ENCODE assay signal across 23 cellular contexts in genomic region chr13:107600986-107601385, GRCh38.
DNase-seq lines count a peak whose midpoint lies in the region; ATAC-seq, FAIRE-seq and TF ChIP-seq lines count a peak whose summit lies in the region.
"Had no signal": no experiment of that assay in that cellular context is flagged by ENCODE, and none has a peak within 500 bp of the region (broad histone marks: within the 10 kb centered on the region; RNA-seq: fewer than 3 reads in every experiment).

No MANE protein-coding gene starts in this region.

- H3K36me3 Mint-ChIP-seq in neural progenitor cell, result no peaks in the 10 kb centered on the region
- H3K36me3 Mint-ChIP-seq: CD4-positive, CD25-positive, alpha-beta regulatory T cell; CD8-positive, alpha-beta memory T cell; IgD-negative memory B cell had no signal

- H3F3A ChIP-seq in neural progenitor cell (ENCODE audit: low read depth), result no peaks in the 10 kb centered on the region

- FAIRE-seq in H54 (lab: Jason Lieb, UNC) (peak; percentile 75), H1 (lab: Jason Lieb, UNC) (no peak)
- FAIRE-seq: A204.1, D721Med, G401.6, GM12892, GM18507 had no signal

- H3K4me2 ChIP-seq in H1 (ENCODE audit: insufficient read depth in 1 of 2, low read depth in 2 of 2, low read length in 2 of 2) (no peak overlapping the region), mesenchymal stem cell (ENCODE audit: low read length, poor library complexity, severe bottlenecking) (no peak overlapping the region), neural progenitor cell (no peak overlapping the region)
- H3K4me2 ChIP-seq: GM23338 had no signal

- H3K4me1 ChIP-seq in H1 (replicated peaks in 1 of 4; ENCODE audit: control insufficient read depth in 3 of 4, insufficient read depth in 4 of 4, low read length in 3 of 4) (no peaks in the 10 kb centered on the region), mesenchymal stem cell (ENCODE audit: control insufficient read depth, insufficient read depth, low read depth, low read length) (no peaks in the 10 kb centered on the region), neural progenitor cell (no peaks in the 10 kb centered on the region)

- H2BK5ac ChIP-seq in H1 (ENCODE audit: low read depth, low read length) (no peak overlapping the region), mesenchymal stem cell (ENCODE audit: low read depth, low read length, poor library complexity, severe bottlenecking) (no peak overlapping the region)

- CTCF ChIA-PET in H1 (lab: Charles Lee; ENCODE audit: partially characterized antibody), result no interaction called here

- TF ChIP-seq EP300 in H1 (IDR thresholded peaks at IDR 0.05; ENCODE audit: borderline replicate concordance in 1 of 2, low read depth in 2 of 2, low read length in 2 of 2), result no peak

- no peak overlapping the region for H3K23ac ChIP-seq in H1 (ENCODE audit: insufficient read length)
- H3K23ac ChIP-seq in mesenchymal stem cell (ENCODE audit: low read length in 2 of 2), result no peak overlapping the region

- no peak overlapping the region for H3K56ac ChIP-seq in H1 (replicated peaks; ENCODE audit: insufficient read length, low read depth, low read length)

- H3K79me1 ChIP-seq in H1 (ENCODE audit: low read depth, low read length) (no peaks in the 10 kb centered on the region), mesenchymal stem cell (replicated peaks; ENCODE audit: low read length, poor library complexity, severe bottlenecking) (peaks cover 13% of the 10 kb centered on the region)

- H3K4ac ChIP-seq in H1 (replicated peaks; ENCODE audit: insufficient read length, low read depth, low read length), result no peak overlapping the region
- H3K4ac ChIP-seq in mesenchymal stem cell (ENCODE audit: low read depth in 1 of 2, low read length in 2 of 2), result no peak overlapping the region

- no peak for TF ChIP-seq POLR2A in H54 (IDR thresholded peaks at IDR 0.05; ENCODE audit: low read depth, low read length)
- TF ChIP-seq POLR2A in NB4 (IDR thresholded peaks at IDR 0.05; ENCODE audit: extremely low read depth, insufficient read length), result no peak
- TF ChIP-seq POLR2A in H1 (IDR thresholded peaks at IDR 0.05; ENCODE audit: control extremely low read depth in 1 of 2, low read depth in 2 of 2, low read length in 2 of 2), result no peak

- no peak overlapping the region for H2BK20ac ChIP-seq in H1 (ENCODE audit: low read length)

- H3K23me2 ChIP-seq in H1 (ENCODE audit: low read depth, low read length), result no peaks in the 10 kb centered on the region

- H4K20me1 ChIP-seq in H1 (replicated peaks in 1 of 2; ENCODE audit: control insufficient read depth in 1 of 2, insufficient read depth in 2 of 2, low read length in 2 of 2) (no peaks in the 10 kb centered on the region), neural progenitor cell (ENCODE audit: low read depth) (no peaks in the 10 kb centered on the region)

- H2BK120ac ChIP-seq in H1 (replicated peaks; ENCODE audit: low read depth, low read length) (no peak overlapping the region), mesenchymal stem cell (ENCODE audit: low read depth, low read length) (no peak overlapping the region)

- H4K5ac ChIP-seq in H1 (ENCODE audit: insufficient read length, low read depth, low read length), result no peak overlapping the region

- POLR2A ChIA-PET in H1 (lab: Charles Lee; ENCODE audit: partially characterized antibody), result no interaction called here

- H3K4me3 Mint-ChIP-seq in neural progenitor cell, result no peak overlapping the region
- H3K4me3 Mint-ChIP-seq: CD4-positive, CD25-positive, alpha-beta regulatory T cell; CD8-positive, alpha-beta memory T cell; GM23338; H9; IgD-negative memory B cell had no signal

- H3K36me3 ChIP-seq in H1 (ENCODE audit: control insufficient read depth in 2 of 4, insufficient read depth in 4 of 4, low read length in 3 of 4) (no peaks in the 10 kb centered on the region), mesenchymal stem cell (ENCODE audit: control insufficient read depth in 1 of 2, insufficient read depth in 2 of 2, low read depth in 1 of 2, low read length in 2 of 2) (no peaks in the 10 kb centered on the region), neural progenitor cell (no peaks in the 10 kb centered on the region)

- H3K9me3 ChIP-seq in H1 (ENCODE audit: insufficient read depth in 2 of 2, low read depth in 1 of 2, low read length in 1 of 2) (no peaks in the 10 kb centered on the region), mesenchymal stem cell (ENCODE audit: control insufficient read depth, low read length) (no peaks in the 10 kb centered on the region), neural progenitor cell (ENCODE audit: low read depth) (no peaks in the 10 kb centered on the region)
- H3K9me3 ChIP-seq: BE2C had no signal

- no peaks in the 10 kb centered on the region for H3K9me3 Mint-ChIP-seq in neural progenitor cell
- H3K9me3 Mint-ChIP-seq: GM23338, H9 had no signal

- 91% methylated on average over 4 of the region's 4 CpGs; no CpG with 5 or more reads in 1 of the 2 experiments for WGBS in H1 (ENCODE audit: extremely low coverage in 1 of 2, insufficient coverage in 1 of 2, insufficient read length in 1 of 2, insufficient replicate concordance in 2 of 2, low coverage in 1 of 2, low lambda C conversion rate in 2 of 2, missing lambda C conversion rate in 1 of 2), 2 experiments
- 94% methylated on average over 3 of the region's 4 CpGs for WGBS in mesenchymal stem cell

- H3K27me3 ChIP-seq in H1 (replicated peaks in 1 of 4; ENCODE audit: control insufficient read depth in 3 of 4, extremely low read depth in 1 of 4, insufficient read depth in 3 of 4, low read length in 3 of 4), result no peaks in the 10 kb centered on the region
- H3K27me3 ChIP-seq in mesenchymal stem cell (ENCODE audit: control insufficient read depth in 1 of 2, insufficient read depth in 1 of 2, low read length in 2 of 2), result no peaks in the 10 kb centered on the region
- H3K27me3 ChIP-seq in neural progenitor cell, result no peaks in the 10 kb centered on the region
- H3K27me3 ChIP-seq: BE2C had no signal

- no peak for TF ChIP-seq RAD21 in H1 (IDR thresholded peaks at IDR 0.05 in 1 of 2, conservative IDR thresholded peaks at IDR 0.05 in 1 of 2; ENCODE audit: low read depth in 2 of 2, low read length in 2 of 2)

- H2BK12ac ChIP-seq in H1 (ENCODE audit: low read depth, low read length) (no peak overlapping the region), mesenchymal stem cell (ENCODE audit: low read length in 2 of 2) (no peak overlapping the region)

- no peak overlapping the region for H3K4me3 ChIP-seq in NB4 (ENCODE audit: low read depth, low read length)
- H3K4me3 ChIP-seq in H1 (ENCODE audit: extremely low read depth in 1 of 4, insufficient read depth in 2 of 4, low read depth in 3 of 4, low read length in 4 of 4), result no peak overlapping the region
- no peak overlapping the region for H3K4me3 ChIP-seq in mesenchymal stem cell (ENCODE audit: insufficient read depth in 1 of 2, low read depth in 1 of 2, low read length in 2 of 2)
- H3K4me3 ChIP-seq in neural progenitor cell, result no peak overlapping the region
- H3K4me3 ChIP-seq: GM23338 had no signal

- H3K14ac ChIP-seq in H1 (ENCODE audit: insufficient read length) (no peak overlapping the region), mesenchymal stem cell (ENCODE audit: low read length in 2 of 2) (no peak overlapping the region)

- H3K79me2 ChIP-seq in H1 (ENCODE audit: control insufficient read depth in 1 of 2, insufficient read depth in 2 of 2, low read length in 2 of 2) (no peaks in the 10 kb centered on the region), neural progenitor cell (ENCODE audit: low read depth) (no peaks in the 10 kb centered on the region)

- H3K27ac ChIP-seq in H1 (ENCODE audit: low read depth, low read length) (no peak overlapping the region), mesenchymal stem cell (ENCODE audit: low read length, poor library complexity, severe bottlenecking) (no peak overlapping the region), neural progenitor cell (no peak overlapping the region)
- H3K27ac ChIP-seq: HL-60 had no signal

- no peak overlapping the region for H4K8ac ChIP-seq in H1 (ENCODE audit: extremely low read depth, insufficient read depth, low read length)
- no peak overlapping the region for H4K8ac ChIP-seq in mesenchymal stem cell (ENCODE audit: low read length)

- no peak overlapping the region for H3K9ac ChIP-seq in H1 (replicated peaks in 1 of 4; ENCODE audit: extremely low read depth in 1 of 4, low read depth in 3 of 4, low read length in 3 of 4)
- H3K9ac ChIP-seq in mesenchymal stem cell (ENCODE audit: low read length), result no peak overlapping the region
- no peak overlapping the region for H3K9ac ChIP-seq in neural progenitor cell

- H4K91ac ChIP-seq in H1 (replicated peaks; ENCODE audit: insufficient read length, low read length) (no peak overlapping the region), mesenchymal stem cell (ENCODE audit: low read length) (no peak overlapping the region)

- H3K18ac ChIP-seq in H1 (ENCODE audit: extremely low read depth, low read length), result no peak overlapping the region
- H3K18ac ChIP-seq in mesenchymal stem cell (ENCODE audit: low read depth in 1 of 2, low read length in 2 of 2), result no peak overlapping the region

- H3K27ac Mint-ChIP-seq in neural progenitor cell, result no peak overlapping the region
- H3K27ac Mint-ChIP-seq: CD4-positive, CD25-positive, alpha-beta regulatory T cell; CD8-positive, alpha-beta memory T cell; GM23338; H9 had no signal

- no peak overlapping the region for H2BK15ac ChIP-seq in H1 (ENCODE audit: low read length)
- no peak overlapping the region for H2BK15ac ChIP-seq in mesenchymal stem cell (ENCODE audit: low read depth, poor library complexity, severe bottlenecking)

- no peaks in the 10 kb centered on the region for H3K4me1 Mint-ChIP-seq in neural progenitor cell
- H3K4me1 Mint-ChIP-seq: CD4-positive, CD25-positive, alpha-beta regulatory T cell; CD8-positive, alpha-beta memory T cell; GM23338; H9; IgD-negative memory B cell had no signal

- DNase-seq in H54 (ENCODE audit: insufficient read length, low spot score), result no peak
- DNase-seq in NB4 (ENCODE audit: low read depth), result peak; percentile 6
- DNase-seq in H1 (ENCODE audit: low read depth in 1 of 2, low spot score in 2 of 2), result no peak
- peak; percentile 22 for DNase-seq in mesenchymal stem cell
- DNase-seq in neural progenitor cell (ENCODE audit: low spot score), result no peak
- DNase-seq: ACHN; BE2C; C1 segment of cervical spinal cord; CD4-positive, CD25-positive, alpha-beta regulatory T cell; CD8-positive, alpha-beta memory T cell; COR-L47; H9; KBM-7 had no signal

- H2AFZ ChIP-seq in H1 (ENCODE audit: low read length) (no peak overlapping the region), mesenchymal stem cell (ENCODE audit: low read depth, low read length) (no peak overlapping the region), neural progenitor cell (replicated peaks) (no peak overlapping the region)
- H2AFZ ChIP-seq: GM23338 had no signal

- TF ChIP-seq CTCF in NB4 (IDR thresholded peaks at IDR 0.05; ENCODE audit: low read depth, low read length) (no peak), H1 (IDR thresholded peaks at IDR 0.05; ENCODE audit: control extremely low read depth in 1 of 3, insufficient read depth in 1 of 3, low read depth in 1 of 3, low read length in 3 of 3) (no peak), neural progenitor cell (IDR thresholded peaks at IDR 0.05) (no peak)

- H2AK5ac ChIP-seq in H1 (ENCODE audit: low read depth, low read length), result no peak overlapping the region
- no peak overlapping the region for H2AK5ac ChIP-seq in mesenchymal stem cell (ENCODE audit: low read length, severe bottlenecking)

- H3K27me3 Mint-ChIP-seq in neural progenitor cell (ENCODE audit: insufficient read depth, low read depth), result peaks cover 2% of the 10 kb centered on the region
- H3K27me3 Mint-ChIP-seq: CD4-positive, CD25-positive, alpha-beta regulatory T cell; IgD-negative memory B cell had no signal

- ATAC-seq in HG02610 (IDR thresholded peaks at IDR 0.05; ENCODE audit: unreplicated experiment), result no peak
- ATAC-seq in HG02884 (IDR thresholded peaks at IDR 0.05; ENCODE audit: unreplicated experiment), result no peak
- ATAC-seq: GM23338 had no signal

Comparison
In these comparisons a context has a peak if more than half of its experiments do, and no peak if none do; other contexts are left out.
1. DNase-seq: peak in NB4 (single experiment) and mesenchymal stem cell (single experiment); none in H54 (single experiment), H1 (0 of 2) and neural progenitor cell (single experiment).